In genomic region chr17:79820959-79821330, GRCh38 we compare ENCODE assay signal across 30 cellular contexts.
"Had no signal": no experiment of that assay in that cellular context is flagged by ENCODE, and none has a peak within 500 bp of the region (broad histone marks: within the 10 kb centered on the region; RNA-seq: fewer than 3 reads in every experiment).

No MANE protein-coding gene starts in this region.

- H3K27ac ChIP-seq: neutrophil, pancreas, psoas muscle, skin epidermis, spleen, suprapubic skin, testis, tibial artery, transverse colon, upper lobe of right lung, uterus had no signal

- H3K9me3 ChIP-seq: neutrophil, pancreas, psoas muscle, spleen, suprapubic skin, testis, tibial artery, transverse colon, upper lobe of right lung, uterus had no signal

- H3K4me3 Mint-ChIP-seq: naive thymus-derived CD8-positive, alpha-beta T cell; natural killer cell treated with Interleukin-12 subunit alpha and Interleukin-12 subunit beta and Interleukin-15 and Interleukin-18, amount 100 ng/mL, for 72 hours; nephron progenitor cell; neural crest cell; stimulated activated memory B cell treated with anti-CD40 and anti-IgM and Interleukin-4, amounts not matched to agents 10 μg/mL and 1 μg/mL and 100 μg/mL, for 72 hours; stimulated activated naive CD8-positive, alpha-beta T cell treated with anti-CD3 and anti-CD28 coated beads, Interleukin-15, amount 100 ng/mL, for 72 hours; type B pancreatic cell had no signal

- H3K4me1 ChIP-seq: pancreas, psoas muscle, suprapubic skin, testis, tibial artery, transverse colon, upper lobe of right lung, uterus had no signal

- H3K36me3 Mint-ChIP-seq: stimulated activated memory B cell treated with anti-CD40 and anti-IgM and Interleukin-4, amounts not matched to agents 10 μg/mL and 1 μg/mL and 100 μg/mL, for 72 hours; type B pancreatic cell had no signal

- H3K36me3 ChIP-seq: neutrophil, pancreas, spleen, suprapubic skin, tibial artery, transverse colon, upper lobe of right lung, uterus had no signal

- H3K27me3 ChIP-seq: pancreas, testis, uterus had no signal

- ATAC-seq: naive thymus-derived CD8-positive, alpha-beta T cell; natural killer cell treated with Interleukin-12 subunit alpha and Interleukin-12 subunit beta and Interleukin-15 and Interleukin-18, amount 100 ng/mL, for 72 hours; psoas muscle; sciatic nerve; stimulated activated memory B cell treated with anti-CD40 and anti-IgM and Interleukin-4, amounts not matched to agents 10 μg/mL and 1 μg/mL and 100 μg/mL, for 72 hours; stimulated activated naive CD8-positive, alpha-beta T cell treated with anti-CD3 and anti-CD28 coated beads, Interleukin-15, amount 100 ng/mL, for 72 hours; stimulated activated naive CD8-positive, alpha-beta T cell treated with anti-CD3 and anti-CD28 coated beads, Interleukin-15, Interleukin-2, amounts not matched to agents 100 U/mL and 50 U/mL, for 24 hours; upper lobe of right lung had no signal

- H3K27ac Mint-ChIP-seq: natural killer cell treated with Interleukin-12 subunit alpha and Interleukin-12 subunit beta and Interleukin-15 and Interleukin-18, amount 100 ng/mL, for 72 hours; nephron progenitor cell; stimulated activated memory B cell treated with anti-CD40 and anti-IgM and Interleukin-4, amounts not matched to agents 10 μg/mL and 1 μg/mL and 100 μg/mL, for 72 hours; stimulated activated naive CD8-positive, alpha-beta T cell treated with anti-CD3 and anti-CD28 coated beads, Interleukin-15, amount 100 ng/mL, for 72 hours had no signal

- H3K9me3 Mint-ChIP-seq: natural killer cell treated with Interleukin-12 subunit alpha and Interleukin-12 subunit beta and Interleukin-15 and Interleukin-18, amount 100 ng/mL, for 72 hours; stimulated activated memory B cell treated with anti-CD40 and anti-IgM and Interleukin-4, amounts not matched to agents 10 μg/mL and 1 μg/mL and 100 μg/mL, for 72 hours; stimulated activated naive CD8-positive, alpha-beta T cell treated with anti-CD3 and anti-CD28 coated beads, Interleukin-15, amount 100 ng/mL, for 72 hours had no signal

- H3K4me3 ChIP-seq: pancreas, psoas muscle, skin epidermis, smooth muscle cell, spleen, suprapubic skin, testis, tibial artery, transverse colon, upper lobe of right lung, uterus had no signal

- DNase-seq: naive B cell; naive thymus-derived CD8-positive, alpha-beta T cell; nephron progenitor cell; nucleus accumbens; pancreas; psoas muscle; spleen; stimulated activated CD4-positive, alpha-beta T cell treated with anti-CD3 and anti-CD28 coated beads, Interleukin-12 subunit alpha, Interleukin-12 subunit beta, amount 100 ng/mL, for 4 hours; stimulated activated CD4-positive, alpha-beta T cell treated with anti-CD3 and anti-CD28 coated beads, Interleukin-1b, Interleukin-23, amount 100 ng/mL, for 48 hours; stimulated activated CD4-positive, alpha-beta T cell treated with anti-CD3 and anti-CD28 coated beads, Interleukin-4, amount 100 ng/mL, for 1 hour; stimulated activated CD4-positive, alpha-beta T cell treated with anti-CD3 and anti-CD28 coated beads, Interleukin-4, amount 100 ng/mL, for 4 hours; stimulated activated CD8-positive, alpha-beta memory T cell treated with anti-CD3 and anti-CD28 coated beads, Interleukin-4, amount 100 ng/mL, for 48 hours; stimulated activated naive CD4-positive, alpha-beta T cell; stimulated activated naive CD8-positive, alpha-beta T cell treated with anti-CD3 and anti-CD28 coated beads, Interleukin-15, amount 100 ng/mL, for 72 hours; stimulated activated naive CD8-positive, alpha-beta T cell treated with anti-CD3 and anti-CD28 coated beads, Interleukin-15, Interleukin-2, amounts not matched to agents 100 U/mL and 50 U/mL, for 24 hours; substantia nigra; testis; tibial artery; transverse colon; upper lobe of right lung; uterus had no signal
